In the genomic region with DNA sequence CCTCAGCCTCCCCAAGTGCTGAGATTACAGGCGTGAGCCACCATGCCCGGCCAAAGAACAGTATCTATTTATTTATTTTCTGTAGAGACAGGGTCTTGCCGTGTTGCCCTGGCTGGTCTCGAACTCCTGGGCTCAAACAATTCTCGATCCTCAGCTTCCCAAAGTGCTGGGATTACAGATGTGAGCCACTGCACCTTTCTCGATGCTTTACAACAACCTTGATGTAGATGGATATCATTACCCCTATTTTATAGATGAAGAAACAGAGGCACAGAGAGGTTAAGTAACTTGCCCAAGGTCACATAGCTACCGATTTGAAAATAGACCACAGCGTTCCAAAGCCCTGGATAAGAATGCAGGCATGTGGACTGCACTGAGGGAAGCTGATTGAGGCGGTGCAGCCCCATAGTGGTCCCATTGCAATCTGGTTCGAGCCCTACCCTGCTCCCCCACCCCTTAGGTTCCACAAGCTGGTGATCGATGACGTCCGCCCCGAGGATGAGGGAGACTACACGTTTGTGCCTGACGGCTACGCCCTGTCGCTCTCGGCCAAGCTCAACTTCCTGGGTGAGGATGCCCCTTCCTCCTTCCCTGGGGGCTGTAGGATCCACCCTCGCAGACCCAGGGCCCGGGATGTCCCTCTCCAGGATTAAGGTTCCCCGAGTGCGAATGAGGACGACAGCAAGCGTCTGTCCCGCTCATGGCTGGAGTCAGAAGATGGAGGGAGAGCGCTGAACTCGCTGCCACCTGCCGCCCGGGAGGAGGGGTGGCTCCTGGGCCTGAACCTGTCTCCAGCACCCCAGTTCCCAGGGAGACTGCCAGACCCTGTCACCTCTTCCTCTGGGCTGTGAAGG, we compare ENCODE assay signal across 20 cellular contexts. TPM values are rescaled to one million over a fixed set of nuclear protein-coding genes. Genes with fewer than 3 reads are reported as not detected.
"Had no signal": no experiment of that assay in that cellular context is flagged by ENCODE, and none has a peak within 500 bp of the region (broad histone marks: within the 10 kb centered on the region; RNA-seq: fewer than 3 reads in every experiment).

No MANE protein-coding gene starts in this region.

- H3K4me3 Mint-ChIP-seq: activated CD8-positive, alpha-beta T cell treated with anti-CD3 and anti-CD28 coated beads, Interleukin-2, amount 10 ng/mL, durations not matched to agents 7 days and 5 days; activated naive CD4-positive, alpha-beta T cell treated with anti-CD3 and anti-CD28 coated beads, Interleukin-2, amount 10 ng/mL, durations not matched to agents 7 days and 5 days; nephron had no signal

- H3K27ac Mint-ChIP-seq: activated CD8-positive, alpha-beta T cell treated with anti-CD3 and anti-CD28 coated beads, Interleukin-2, amount 10 ng/mL, durations not matched to agents 7 days and 5 days; activated naive CD4-positive, alpha-beta T cell treated with anti-CD3 and anti-CD28 coated beads, Interleukin-2, amount 10 ng/mL, durations not matched to agents 7 days and 5 days; nephron had no signal

- H3K4me1 ChIP-seq: adrenal gland, colonic mucosa, heart left ventricle, left ventricle myocardium inferior had no signal

- H3K4me3 ChIP-seq: adrenal gland, colonic mucosa, heart left ventricle, left ventricle myocardium inferior, ovary had no signal

- H3K36me3 ChIP-seq: adrenal gland, colonic mucosa, heart left ventricle, left ventricle myocardium inferior, ovary had no signal

- H3K9me3 Mint-ChIP-seq: activated naive CD4-positive, alpha-beta T cell treated with anti-CD3 and anti-CD28 coated beads, Interleukin-2, amount 10 ng/mL, durations not matched to agents 7 days and 5 days had no signal

- ATAC-seq: activated CD8-positive, alpha-beta T cell treated with anti-CD3 and anti-CD28 coated beads, Interleukin-2, amount 10 ng/mL, durations not matched to agents 7 days and 5 days; heart left ventricle had no signal

- H3K36me3 Mint-ChIP-seq: activated naive CD4-positive, alpha-beta T cell treated with anti-CD3 and anti-CD28 coated beads, Interleukin-2, amount 10 ng/mL, durations not matched to agents 7 days and 5 days had no signal

- H3K27me3 ChIP-seq: adrenal gland, colonic mucosa, ovary had no signal

- H3K9me3 ChIP-seq: adrenal gland, colonic mucosa, heart left ventricle, ovary had no signal

- H3K4me1 Mint-ChIP-seq: nephron had no signal

- DNase-seq: activated CD4-positive, alpha-beta T cell treated with anti-CD3 and anti-CD28 coated beads for 4 hours; activated CD8-positive, alpha-beta memory T cell treated with anti-CD3 and anti-CD28 coated beads, Interleukin-2, amount 50 U/mL, for 48 hours; activated CD8-positive, alpha-beta T cell treated with anti-CD3 and anti-CD28 coated beads, Interleukin-2, amount 10 ng/mL, durations not matched to agents 7 days and 5 days; activated naive CD4-positive, alpha-beta T cell treated with anti-CD3 and anti-CD28 coated beads, Interleukin-2, amount 10 ng/mL, durations not matched to agents 7 days and 5 days; adrenal gland; colonic mucosa; effector CD8-positive, alpha-beta T cell; heart left ventricle; islet precursor cell; left ventricle myocardium inferior; mesenchymal stem cell; ovary; stimulated activated CD4-positive, alpha-beta T cell treated with anti-CD3 and anti-CD28 coated beads, Interleukin-12 subunit alpha, Interleukin-12 subunit beta, amount 100 ng/mL, for 4 hours; stimulated activated naive CD4-positive, alpha-beta T cell; SW 1271; trophoblast cell had no signal

- H3K27ac ChIP-seq: adrenal gland, colonic mucosa, heart left ventricle, left ventricle myocardium inferior, ovary had no signal

RNA-seq across cellular contexts. Expression of gene MYBPC2, which starts 17.9 kb away (rescaled TPM):
- total RNA-seq: activated CD8-positive, alpha-beta T cell treated with anti-CD3 and anti-CD28 coated beads, Interleukin-2, amount 10 ng/mL, durations not matched to agents 7 days and 5 days; cardiac septum; colonic mucosa; frontal cortex; left ventricle myocardium inferior had no signal

RNA-seq across cellular contexts. Expression of gene SPIB, which starts 31.9 kb away (rescaled TPM):
- total RNA-seq: cardiac septum, fibroblast of lung, left ventricle myocardium inferior had no signal
